ENCODE assay signal across 8 cellular contexts in the genomic region with DNA sequence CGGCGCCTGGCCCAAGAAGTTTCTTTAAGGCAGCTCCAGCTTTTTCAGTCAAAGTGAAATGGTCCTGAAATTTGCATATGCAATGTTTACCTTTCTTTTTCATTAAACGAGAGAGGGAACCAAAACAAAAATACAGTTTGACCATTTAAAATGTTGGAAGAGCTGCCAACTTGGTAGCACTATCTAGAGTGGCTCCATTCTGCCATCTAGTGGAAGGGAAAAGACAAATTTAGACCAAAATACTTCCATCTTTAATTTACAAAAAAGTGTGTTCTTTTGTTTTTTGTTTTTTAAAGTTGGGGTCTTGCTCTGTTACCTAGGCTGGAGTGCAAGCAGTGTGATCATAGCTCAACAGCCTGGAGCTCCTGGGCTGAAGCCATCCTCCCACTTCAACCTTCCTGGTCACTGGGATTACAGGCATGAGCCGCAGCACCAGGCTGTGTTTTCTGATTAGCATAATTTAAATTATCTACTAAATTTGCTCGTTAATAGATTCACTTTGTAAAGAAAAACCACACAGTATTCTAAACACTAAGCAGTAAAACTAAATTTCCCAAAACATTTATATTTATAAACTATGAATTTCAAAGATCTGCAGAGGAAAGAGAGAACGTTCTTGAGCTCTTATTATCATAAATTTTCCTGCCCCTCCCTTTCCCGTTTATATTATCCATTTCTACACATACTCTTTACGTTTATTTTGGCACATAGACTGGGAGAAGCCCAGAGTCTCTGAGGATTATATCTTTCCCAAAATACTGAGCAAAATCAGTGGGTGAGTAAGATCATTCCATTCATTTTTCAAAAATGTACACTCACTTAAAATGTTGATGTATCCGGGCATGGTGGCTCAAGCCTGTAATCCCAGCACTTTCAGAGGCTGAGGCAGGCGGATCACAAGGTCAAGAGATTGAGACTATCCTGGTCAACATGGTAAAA. TPM values are rescaled to one million over a fixed set of nuclear protein-coding genes. Genes with fewer than 3 reads are reported as not detected.
DNase-seq lines count a peak whose midpoint lies in the region; ATAC-seq and TF ChIP-seq lines count a peak whose summit lies in the region.

No MANE protein-coding gene starts in this region.

- H3K27me3 ChIP-seq in heart left ventricle (peaks cover 0 to 34% (median 9%) of the 10 kb centered on the region in 9 donors), tibial artery (no peaks in the 10 kb centered on the region)

- no peak overlapping the region for H3K4me3 ChIP-seq in heart left ventricle
- no peak overlapping the region for H3K4me3 ChIP-seq in tibial artery

- H3K4me1 ChIP-seq in heart left ventricle (peaks cover 0 to 15% (median 5%) of the 10 kb centered on the region in 12 donors), tibial artery (peaks cover 0 to 21% (median 10%) of the 10 kb centered on the region in 4 donors)

- H3K27ac Mint-ChIP-seq in activated B cell treated with CpG ODN at 0.5 μM for 24 hours = no peak overlapping the region

- no peaks in the 10 kb centered on the region for H3K36me3 ChIP-seq in heart left ventricle
- H3K36me3 ChIP-seq in tibial artery = no peaks in the 10 kb centered on the region

- WGBS in heart left ventricle, 4 donors = 39 to 46% (median 45%) methylated on average over 10 of the region's 10 CpGs

- POLR2A ChIA-PET in activated B cell treated with CpG ODN at 0.5 μM for 24 hours (lab: Charles Lee) = interaction anchor here (0.6 to 1.7 kb wide), 4 partner anchors 12 to 241 kb away, joined by 3 to 6 read pairs (median 4); a partner anchor contains a TSS

- intact Hi-C loops in heart left ventricle (cut with DNase I) = loop anchor here in 8 of 10 donors (1.0 to 5.0 kb wide), 4 partner anchors 204 to 209 kb away; a partner anchor contains a TSS
- intact Hi-C loops in cardiac septum (cut with DNase I) = no loop called here
- intact Hi-C loops in activated B cell treated with CpG ODN at 0.5 μM for 24 hours (cut with micrococcal nuclease) = loop anchor here (1.0 to 10.0 kb wide), 4 partner anchors 99 to 838 kb away; no protein-coding TSS in a partner anchor
- intact Hi-C loops in tibial artery (cut with DNase I; ENCODE audit: low total_unique reads) = loop anchor here (10.0 kb wide), 1 partner anchor 113 kb away; a partner anchor contains a TSS

- H3K9me3 ChIP-seq in heart left ventricle (no peaks in the 10 kb centered on the region), tibial artery (no peaks in the 10 kb centered on the region)

- DNase-seq in heart left ventricle (no peak), cardiac septum (ENCODE audit: low spot score) (no peak), NCI-H146 treated with DMSO at 0.1 percent for 48 hours (lab: John Stamatoyannopoulos, UW; ENCODE audit: unreplicated experiment) (peak; percentile 52), activated B cell treated with CpG ODN at 0.5 μM for 24 hours (no peak), iPS-NIHi11 (ENCODE audit: low spot score) (peak; percentile 40), tibial artery (no peak), substantia nigra (lab: John Stamatoyannopoulos, UW) (no peak)

- TF ChIP-seq CTCF in heart left ventricle (IDR thresholded peaks at IDR 0.05) (peak; percentile 52 to 77 (median 66)), activated B cell treated with CpG ODN at 0.5 μM for 24 hours (IDR thresholded peaks at IDR 0.05) (peak; percentile 57), tibial artery (IDR thresholded peaks at IDR 0.05) (peak; percentile 55 to 59)

- CTCF ChIA-PET in activated B cell treated with CpG ODN at 0.5 μM for 24 hours (lab: Charles Lee) = interaction anchor here (0.6 to 11.1 kb wide), 13 partner anchors 13 to 840 kb away, joined by 3 to 187 read pairs (median 4); a partner anchor contains a TSS

- H3K27me3 Mint-ChIP-seq in activated B cell treated with CpG ODN at 0.5 μM for 24 hours = peaks cover 16% of the 10 kb centered on the region

- no peak for TF ChIP-seq POLR2A in heart left ventricle (IDR thresholded peaks at IDR 0.05)

- no peak overlapping the region for H3K27ac ChIP-seq in heart left ventricle
- no peak overlapping the region for H3K27ac ChIP-seq in tibial artery
- no peak overlapping the region for H3K27ac ChIP-seq in substantia nigra (ENCODE audit: low read depth, low read length, poor library complexity, severe bottlenecking)

- H3K9me3 Mint-ChIP-seq in activated B cell treated with CpG ODN at 0.5 μM for 24 hours = no peaks in the 10 kb centered on the region

- H3K36me3 Mint-ChIP-seq in activated B cell treated with CpG ODN at 0.5 μM for 24 hours (ENCODE audit: low read depth) = no peaks in the 10 kb centered on the region

- peak in 1 of 4 donors; percentile 47 for ATAC-seq in heart left ventricle
- ATAC-seq in activated B cell treated with CpG ODN at 0.5 μM for 24 hours (ENCODE audit: low read depth) = no peak
- ATAC-seq in esophagus mucosa = no peak

- no peak overlapping the region for H3K4me3 Mint-ChIP-seq in activated B cell treated with CpG ODN at 0.5 μM for 24 hours

- peaks cover 19% of the 10 kb centered on the region for H3K4me1 Mint-ChIP-seq in activated B cell treated with CpG ODN at 0.5 μM for 24 hours

RNA-seq across cellular contexts. Expression of a gene that starts 15.4 kb away (rescaled TPM):
- total RNA-seq in heart left ventricle = 1 to 10 TPM; 4.6 to 9.8 (median 7.9) TPM
- 10 to 100 TPM in 1 of 2 donors, 1 to 10 TPM in 1; 7.2 to 21.0 TPM for polyA plus RNA-seq in heart left ventricle
- 6.4 TPM for total RNA-seq in cardiac septum
- 28.8 and 29.9 TPM in 2 replicates for total RNA-seq in activated B cell treated with CpG ODN at 0.5 μM for 24 hours
- total RNA-seq in esophagus mucosa = 18.2 TPM

RNA-seq across cellular contexts. Expression of a gene that starts 20.8 kb away (rescaled TPM):
- total RNA-seq in heart left ventricle = 100 to 1,000 TPM in 1 of 9 donors, 10 to 100 TPM in 2, 1 to 10 TPM in 4, under 1 TPM in 2; 0.12 to 113 (median 1.8) TPM
- polyA plus RNA-seq in heart left ventricle = 10 to 100 TPM in 1 of 2 donors, 1 to 10 TPM in 1; 1.1 to 19.6 TPM
- 1.5 TPM for total RNA-seq in cardiac septum
- total RNA-seq in activated B cell treated with CpG ODN at 0.5 μM for 24 hours = not detected in 2 replicates
- 0.08 TPM for total RNA-seq in esophagus mucosa

RNA-seq across cellular contexts. Expression of a gene that starts 38.3 kb away (rescaled TPM):
- total RNA-seq in heart left ventricle = 100 to 1,000 TPM; 291 to 496 (median 375) TPM
- polyA plus RNA-seq in heart left ventricle = 100 to 1,000 TPM; 255 to 330 TPM
- total RNA-seq in cardiac septum = 361 TPM
- total RNA-seq in activated B cell treated with CpG ODN at 0.5 μM for 24 hours = 533 and 574 TPM in 2 replicates
- total RNA-seq in esophagus mucosa = 118 TPM

Comparison
In these comparisons a context has a peak if more than half of its experiments do, and no peak if none do; other contexts are left out.
1. DNase-seq: peak in NCI-H146 treated with DMSO at 0.1 percent for 48 hours (single experiment) and iPS-NIHi11 (single experiment); none in heart left ventricle (0 of 5), cardiac septum (single experiment), activated B cell treated with CpG ODN at 0.5 μM for 24 hours (single experiment), tibial artery (0 of 2) and substantia nigra (0 of 49).
2. Peak in every context shown above with its lines, with median percentiles within 50 percentile points of each other: CTCF ChIP-seq.